15 cellular contexts compared by ENCODE assay signal in the genomic region with DNA sequence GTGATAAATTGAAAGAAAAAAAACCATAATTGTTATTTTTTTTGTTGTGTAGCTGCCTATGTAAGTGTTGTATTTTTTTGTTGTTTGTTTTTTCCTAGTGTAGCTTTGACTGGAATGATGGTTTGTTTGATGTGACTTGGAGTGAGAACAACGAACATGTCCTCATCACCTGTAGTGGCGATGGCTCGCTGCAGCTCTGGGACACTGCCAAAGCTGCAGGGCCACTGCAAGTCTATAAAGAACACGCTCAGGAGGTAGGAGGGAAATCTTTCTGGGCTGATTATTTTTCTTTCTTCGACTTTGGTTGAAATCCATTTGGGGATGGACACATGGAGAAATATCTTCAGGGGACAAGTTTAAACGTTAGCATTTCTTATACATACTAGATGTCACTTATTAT. TPM values are rescaled to one million over a fixed set of nuclear protein-coding genes. Genes with fewer than 3 reads are reported as not detected.
DNase-seq lines count a peak whose midpoint lies in the region; ATAC-seq lines count a peak whose summit lies in the region.
"Had no signal": no experiment of that assay in that cellular context is flagged by ENCODE, and none has a peak within 500 bp of the region (broad histone marks: within the 10 kb centered on the region; RNA-seq: fewer than 3 reads in every experiment).

No MANE protein-coding gene starts in this region.

- H3K4me1 Mint-ChIP-seq in stimulated activated naive B cell treated with anti-CD40 and anti-IgM and Interleukin-4, amounts not matched to agents 10 μg/mL and 1 μg/mL and 100 μg/mL, for 72 hours, result peaks cover 20 to 56% of the 10 kb centered on the region in 2 donors
- peaks cover 12 to 49% (median 39%) of the 10 kb centered on the region in 4 donors for H3K4me1 Mint-ChIP-seq in naive thymus-derived CD8-positive, alpha-beta T cell

- H3K4me3 ChIP-seq in right cardiac atrium (ENCODE audit: low read length), result no peak overlapping the region
- H3K4me3 ChIP-seq: BLaER1, GM12878 had no signal

- H3K36me3 Mint-ChIP-seq in stimulated activated naive B cell treated with anti-CD40 and anti-IgM and Interleukin-4, amounts not matched to agents 10 μg/mL and 1 μg/mL and 100 μg/mL, for 72 hours, result peaks cover 33 to 50% of the 10 kb centered on the region in 2 donors
- peaks cover 24 to 48% (median 41%) of the 10 kb centered on the region in 3 donors for H3K36me3 Mint-ChIP-seq in naive thymus-derived CD8-positive, alpha-beta T cell

- 78% methylated on average over 6 of the region's 6 CpGs for WGBS in right cardiac atrium

- H3K4me1 ChIP-seq in right cardiac atrium (ENCODE audit: control insufficient read depth, insufficient read depth, low read length), result no peaks in the 10 kb centered on the region

- H3K27ac ChIP-seq in right cardiac atrium (ENCODE audit: low read length), result no peak overlapping the region
- H3K27ac ChIP-seq: BLaER1 had no signal

- H3K9me3 Mint-ChIP-seq in stimulated activated naive B cell treated with anti-CD40 and anti-IgM and Interleukin-4, amounts not matched to agents 10 μg/mL and 1 μg/mL and 100 μg/mL, for 72 hours, result peaks cover 0 to 3% of the 10 kb centered on the region in 2 donors
- H3K9me3 Mint-ChIP-seq in naive thymus-derived CD8-positive, alpha-beta T cell, result peaks cover 0 to 7% (median 4%) of the 10 kb centered on the region in 9 donors

- DNase-seq in Right ventricle myocardium superior (peak; percentile 69), right cardiac atrium (no peak), G401 (ENCODE audit: low spot score) (peak; percentile 28), cerebellar cortex (ENCODE audit: low spot score) (peak; percentile 22)
- DNase-seq in stimulated activated naive B cell treated with anti-CD40 and anti-IgM and Interleukin-4, amounts not matched to agents 10 μg/mL and 1 μg/mL and 100 μg/mL, for 72 hours, result no peak
- no peak for DNase-seq in naive thymus-derived CD8-positive, alpha-beta T cell
- DNase-seq: 8988T, AML-193, DMS53, GOT3, H9 had no signal

- H3K27me3 ChIP-seq in right cardiac atrium (ENCODE audit: control insufficient read depth, insufficient read depth), result no peaks in the 10 kb centered on the region
- H3K27me3 ChIP-seq: BLaER1 had no signal

- POLR2A ChIA-PET in naive thymus-derived CD8-positive, alpha-beta T cell (lab: Charles Lee), result interaction anchor here (1.0 kb wide), 1 partner anchor 34 kb away, joined by 4 read pairs; the partner anchor contains the start of gene MAP3K5

- no peaks in the 10 kb centered on the region for H3K9me3 ChIP-seq in right cardiac atrium (ENCODE audit: control insufficient read depth, low read length)

- no peak overlapping the region for H3K4me3 Mint-ChIP-seq in stimulated activated naive B cell treated with anti-CD40 and anti-IgM and Interleukin-4, amounts not matched to agents 10 μg/mL and 1 μg/mL and 100 μg/mL, for 72 hours
- peak overlapping the region in 1 of 10 donors; percentile 24 for H3K4me3 Mint-ChIP-seq in naive thymus-derived CD8-positive, alpha-beta T cell
- H3K4me3 Mint-ChIP-seq: H9 had no signal

- H3K27me3 Mint-ChIP-seq in stimulated activated naive B cell treated with anti-CD40 and anti-IgM and Interleukin-4, amounts not matched to agents 10 μg/mL and 1 μg/mL and 100 μg/mL, for 72 hours, result no peaks in the 10 kb centered on the region
- no peaks in the 10 kb centered on the region for H3K27me3 Mint-ChIP-seq in naive thymus-derived CD8-positive, alpha-beta T cell

- in situ Hi-C loops in G401 (cut with HindIII; ENCODE audit: low sequenced_read_pairs), result no loop called here

- intact Hi-C loops in Right ventricle myocardium superior (cut with DNase I) (no loop called here), right cardiac atrium (cut with DNase I) (no loop called here)

- H3K27ac Mint-ChIP-seq in stimulated activated naive B cell treated with anti-CD40 and anti-IgM and Interleukin-4, amounts not matched to agents 10 μg/mL and 1 μg/mL and 100 μg/mL, for 72 hours, result peak overlapping the region; percentile 51
- H3K27ac Mint-ChIP-seq in naive thymus-derived CD8-positive, alpha-beta T cell, result no peak overlapping the region
- H3K27ac Mint-ChIP-seq: H9 had no signal

- no peak for ATAC-seq in Right ventricle myocardium superior (ENCODE audit: poor library complexity)
- ATAC-seq in right cardiac atrium, result no peak
- no peak for ATAC-seq in stimulated activated naive B cell treated with anti-CD40 and anti-IgM and Interleukin-4, amounts not matched to agents 10 μg/mL and 1 μg/mL and 100 μg/mL, for 72 hours (replicated peaks)
- ATAC-seq in HG03196 (IDR thresholded peaks at IDR 0.05; ENCODE audit: unreplicated experiment), result no peak
- ATAC-seq in naive thymus-derived CD8-positive, alpha-beta T cell, result no peak
- ATAC-seq: GM12878, HepG2 had no signal

RNA-seq across cellular contexts. Expression of gene PEX7, which starts 3.8 kb away (rescaled TPM):
- total RNA-seq in Right ventricle myocardium superior (12.0 TPM), right cardiac atrium (10 to 100 TPM in 1 of 4 donors, 1 to 10 TPM in 3; 6.1 to 10.8 (median 6.6) TPM)
- 7.7 TPM for polyA plus RNA-seq in right cardiac atrium
- total RNA-seq in G401 (2014; rRNA removed; shearing (Covaris generic)), result 4.6 and 5.8 TPM in 2 replicates
- total RNA-seq in naive thymus-derived CD8-positive, alpha-beta T cell, result 1 to 10 TPM; 5.8 to 6.9 TPM
- 1 to 10 TPM; 3.0 to 4.6 (median 4.2) TPM for polyA plus RNA-seq in naive thymus-derived CD8-positive, alpha-beta T cell

RNA-seq across cellular contexts. Expression of gene MAP3K5, which starts 33.9 kb away (rescaled TPM):
- total RNA-seq in Right ventricle myocardium superior (39.9 TPM), right cardiac atrium (1 to 10 TPM; 3.9 to 7.3 (median 5.5) TPM)
- 2.8 TPM for polyA plus RNA-seq in right cardiac atrium
- not detected in 2 replicates for total RNA-seq in G401 (2014; rRNA removed; shearing (Covaris generic))
- total RNA-seq in naive thymus-derived CD8-positive, alpha-beta T cell, result 1 to 10 TPM; 7.7 to 8.7 TPM
- polyA plus RNA-seq in naive thymus-derived CD8-positive, alpha-beta T cell, result 1 to 10 TPM; 3.0 to 4.5 (median 3.1) TPM
- total RNA-seq: HepG2 had no signal
- polyA plus RNA-seq: HepG2 had no signal

Comparison
In these comparisons a context has a peak if more than half of its experiments do, and no peak if none do; other contexts are left out.
1. DNase-seq: peak in Right ventricle myocardium superior (single experiment), G401 (single experiment) and cerebellar cortex (single experiment); none in right cardiac atrium (0 of 3), stimulated activated naive B cell treated with anti-CD40 and anti-IgM and Interleukin-4, amounts not matched to agents 10 μg/mL and 1 μg/mL and 100 μg/mL, for 72 hours (single experiment) and naive thymus-derived CD8-positive, alpha-beta T cell (0 of 10).